ENCODE assay signal across 1 cellular context in the genomic region with DNA sequence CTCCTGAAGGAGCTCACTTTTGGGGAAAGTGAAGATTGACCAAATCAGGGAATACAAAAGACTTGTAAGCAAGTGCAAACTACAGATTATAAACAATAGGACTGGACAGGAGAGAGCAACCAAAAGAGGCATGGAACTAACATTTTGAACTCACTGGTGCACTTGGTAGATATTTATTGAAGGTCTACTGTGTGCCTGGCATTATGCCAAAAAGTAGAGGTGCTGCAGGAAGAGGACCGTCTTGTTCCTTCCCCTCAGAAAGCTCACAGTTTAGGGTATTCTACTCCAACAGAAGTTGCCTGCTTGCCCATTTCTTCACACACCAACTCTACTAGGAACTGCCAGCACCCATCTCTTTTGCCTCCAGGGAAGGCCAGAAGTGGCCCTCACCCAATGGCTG.
TF ChIP-seq lines count a peak whose summit lies in the region.

No MANE protein-coding gene starts in this region.

TF ChIP-seq in HepG2, 621 proteins besides CTCF, POLR2A, EP300 and RAD21:
- peak; percentile 98 for TF ChIP-seq LCORL (IDR thresholded peaks at IDR 0.05)
- TF ChIP-seq LCORL (CRISPR knock-in tag; IDR thresholded peaks at IDR 0.05): no peak
- TF ChIP-seq PHF5A (CRISPR knock-in tag; IDR thresholded peaks at IDR 0.05; ENCODE audit: low read depth, unreplicated experiment): no peak
TF ChIP-seq in HepG2: peak in this region for 1.
